ENCODE assay signal across 8 cellular contexts in the genomic region with DNA sequence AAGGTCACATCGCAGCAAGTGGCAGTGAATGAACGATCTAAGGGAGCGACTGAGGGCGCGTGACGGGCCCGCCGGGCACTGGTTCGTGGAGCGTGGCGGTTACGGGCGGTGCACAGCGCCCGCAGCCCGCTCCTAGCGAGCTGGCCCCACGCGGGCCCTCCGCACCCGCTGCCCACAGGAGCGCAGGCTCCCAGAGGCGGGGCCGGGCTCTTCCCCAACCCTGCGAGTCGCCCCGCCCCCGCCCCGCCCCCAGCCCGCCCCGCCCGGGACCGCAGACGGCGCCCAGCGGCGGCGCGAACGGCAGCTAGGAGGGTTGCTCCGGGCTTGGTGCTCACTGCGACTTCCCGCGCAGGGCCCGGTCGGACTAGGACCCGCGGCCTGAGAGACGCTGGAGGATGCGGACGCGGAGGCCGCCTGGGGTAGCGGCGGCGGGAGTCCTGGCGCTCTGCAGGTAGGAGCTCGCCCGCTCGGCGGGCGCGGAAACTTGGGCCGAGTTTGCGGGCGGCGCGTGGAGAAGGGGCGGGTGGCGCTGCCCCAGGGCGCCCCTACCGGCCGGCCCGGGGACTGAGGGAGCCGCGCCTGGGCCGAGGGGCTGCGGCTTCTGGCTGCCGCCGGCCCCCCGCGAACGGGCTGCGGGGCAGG.
DNase-seq lines count a peak whose midpoint lies in the region; ATAC-seq and TF ChIP-seq lines count a peak whose summit lies in the region.

A gene (plus strand): TSS at position 274 of the 642 bp plus-strand sequence. CDS start 4,167 bp downstream, outside the sequence.

- peak; percentile 88 for DNase-seq in NK-92 treated with Interleukin-12 subunit alpha and Interleukin-12 subunit beta, amount 100 ng/mL, for 24 hours (lab: John Stamatoyannopoulos, UW)
- DNase-seq in NK-92 (lab: John Stamatoyannopoulos, UW; ENCODE audit: unreplicated experiment), result no peak
- peak; percentile 78 for DNase-seq in NCI-H2227 (lab: John Stamatoyannopoulos, UW; ENCODE audit: unreplicated experiment)
- peak; percentile 67 to 77 for DNase-seq in activated CD4-positive, alpha-beta T cell treated with anti-CD3 and anti-CD28 coated beads for 4 hours
- peak; percentile 64 for DNase-seq in choroid plexus epithelial cell (ENCODE audit: low read depth)
- DNase-seq in stimulated activated CD4-positive, alpha-beta T cell treated with anti-CD3 and anti-CD28 coated beads, Interleukin-2, amount 100 ng/mL, for 24 hours, result peak; percentile 76 to 80

- no peaks in the 10 kb centered on the region for H3K27me3 ChIP-seq in layer of hippocampus (ENCODE audit: control insufficient read depth, insufficient read depth, low read length)

- peak; percentile 39 for TF ChIP-seq CTCF in choroid plexus epithelial cell (conservative IDR thresholded peaks at IDR 0.05; ENCODE audit: low read depth, low read length)

- ATAC-seq in HG02870 (IDR thresholded peaks at IDR 0.05; ENCODE audit: unreplicated experiment), result peak; percentile 34

- H3K27ac ChIP-seq in layer of hippocampus (ENCODE audit: low read depth, low read length), result peak within 1 kb of the TSS; percentile 75

- peak within 1 kb of the TSS; percentile 81 for H3K4me3 ChIP-seq in choroid plexus epithelial cell (ENCODE audit: low read depth, low read length)
